ENCODE assay signal across 8 cellular contexts in the genomic region with DNA sequence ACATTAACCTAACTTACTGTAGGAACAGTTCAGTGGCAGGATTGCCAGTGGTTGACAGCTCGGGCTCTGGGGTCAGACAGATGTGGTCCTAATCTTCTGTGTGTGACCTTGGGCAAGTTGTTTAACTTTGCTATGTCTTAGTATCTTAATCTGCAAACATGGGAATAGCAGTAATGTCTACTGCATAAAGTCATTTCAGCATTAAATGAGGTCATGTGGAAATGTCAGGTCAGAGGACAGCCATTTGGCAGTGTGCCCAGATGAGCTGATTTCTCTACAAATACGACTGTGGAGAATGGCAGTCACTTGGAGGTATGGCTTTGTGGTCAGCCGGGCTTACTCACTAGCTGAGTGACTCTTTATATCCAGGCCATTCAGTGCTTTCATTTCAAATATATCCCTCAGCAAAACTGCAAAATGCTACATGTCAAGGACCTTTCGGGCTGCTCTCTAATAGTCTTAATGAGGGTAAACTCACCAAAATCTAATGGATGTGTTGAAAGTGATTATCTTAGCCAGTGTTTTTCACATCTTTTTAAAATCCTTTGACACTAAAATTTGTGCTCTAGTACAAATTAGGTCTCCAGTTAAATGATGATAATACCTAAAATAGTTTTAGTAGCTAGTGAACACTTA.
DNase-seq lines count a peak whose midpoint lies in the region; ATAC-seq and TF ChIP-seq lines count a peak whose summit lies in the region.

No MANE protein-coding gene starts in this region.

- peak overlapping the region; percentile 59 for H3K27ac ChIP-seq in psoas muscle

- H3K9me3 ChIP-seq in psoas muscle: no peaks in the 10 kb centered on the region

- H3K27me3 ChIP-seq in psoas muscle (ENCODE audit: insufficient read depth in 3 of 3, low read length in 2 of 3): no peaks in the 10 kb centered on the region

- no peak for TF ChIP-seq POLR2A in erythroblast (IDR thresholded peaks at IDR 0.05; ENCODE audit: low read length)

- ATAC-seq in HG02610 (IDR thresholded peaks at IDR 0.05; ENCODE audit: unreplicated experiment) (peak; percentile 93), psoas muscle (peak; percentile 92 to 95 (median 94))

- no peak overlapping the region for H3K4me3 ChIP-seq in psoas muscle

- H3K4me1 ChIP-seq in psoas muscle: peaks cover 20% of the 10 kb centered on the region

- H3K36me3 ChIP-seq in psoas muscle (ENCODE audit: insufficient read depth in 1 of 2, low read depth in 1 of 2): no peaks in the 10 kb centered on the region

- DNase-seq in NCI-H1092 treated with DMSO at 0.1 percent for 48 hours (lab: John Stamatoyannopoulos, UW) (peak; percentile 63), NCI-H1092 (lab: John Stamatoyannopoulos, UW) (no peak), NCI-H1105 (lab: John Stamatoyannopoulos, UW) (peak; percentile 33), erythroblast (lab: John Stamatoyannopoulos, UW) (peak; percentile 91 to 93), psoas muscle (peak; percentile 72 to 79), GM19238 (ENCODE audit: insufficient read length, low spot score) (no peak)
- peak; percentile 26 for DNase-seq in activated CD4-positive, alpha-beta T cell treated with anti-CD3 and anti-CD28 coated beads, Interleukin-2, amount 50 U/mL, for 1 hour

- intact Hi-C loops in psoas muscle (cut with DNase I): no loop called here

- 37% methylated on average over 4 of the region's 4 CpGs for WGBS in psoas muscle, 3 donors

- no peak for TF ChIP-seq CTCF in psoas muscle (IDR thresholded peaks at IDR 0.05)

Comparison
In these comparisons a context has a peak if more than half of its experiments do, and no peak if none do; other contexts are left out.
1. DNase-seq: peak in NCI-H1092 treated with DMSO at 0.1 percent for 48 hours (single experiment), NCI-H1105 (single experiment), activated CD4-positive, alpha-beta T cell treated with anti-CD3 and anti-CD28 coated beads, Interleukin-2, amount 50 U/mL, for 1 hour (single experiment), erythroblast (2 of 2) and psoas muscle (2 of 2); none in NCI-H1092 (single experiment) and GM19238 (single experiment).